In the genomic region with DNA sequence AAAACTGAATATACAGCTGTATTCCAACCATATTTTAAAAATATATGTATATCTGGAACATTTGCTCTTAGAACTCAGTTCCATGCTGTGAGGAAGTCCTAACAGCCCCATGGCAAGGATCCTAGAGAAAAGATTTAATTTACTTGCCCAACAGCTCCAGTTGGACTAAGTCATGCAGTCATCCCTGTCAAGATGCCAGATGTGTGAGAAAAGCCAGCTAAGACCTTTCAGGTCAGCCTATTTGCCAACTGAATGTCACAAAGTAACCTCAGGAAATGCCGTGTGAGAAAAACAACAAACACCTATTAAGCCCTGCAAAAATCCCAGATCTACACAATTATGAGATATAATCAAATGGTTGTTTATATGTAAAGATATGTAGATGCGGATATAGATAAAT, we compare ENCODE assay signal across 13 cellular contexts.
DNase-seq lines count a peak whose midpoint lies in the region; ATAC-seq and TF ChIP-seq lines count a peak whose summit lies in the region.
"Had no signal": no experiment of that assay in that cellular context is flagged by ENCODE, and none has a peak within 500 bp of the region (broad histone marks: within the 10 kb centered on the region; RNA-seq: fewer than 3 reads in every experiment).

No MANE protein-coding gene starts in this region.

- CTCF ChIA-PET in AG04450 (lab: Charles Lee): no interaction called here

- no peak for ATAC-seq in HG03571 (IDR thresholded peaks at IDR 0.05; ENCODE audit: unreplicated experiment)

- H3K4me3 ChIP-seq in AG04450 (ENCODE audit: low read depth, low read length): no peak overlapping the region
- H3K4me3 ChIP-seq in ascending aorta: no peak overlapping the region

- peaks cover 0 to 2% of the 10 kb centered on the region in 2 donors for H3K4me1 ChIP-seq in ascending aorta

- no peaks in the 10 kb centered on the region for H3K27me3 Mint-ChIP-seq in activated CD4-positive, alpha-beta T cell treated with anti-CD3 and anti-CD28 coated beads, Interleukin-2, amount 10 ng/mL, durations not matched to agents 24 days and 14 days
- H3K27me3 Mint-ChIP-seq: activated CD4-positive, alpha-beta T cell treated with anti-CD3 and anti-CD28 coated beads, Interleukin-2, amount 10 ng/mL, durations not matched to agents 7 days and 5 days; activated naive CD8-positive, alpha-beta T cell had no signal

- no peak overlapping the region for H3K27ac ChIP-seq in AG04450 (ENCODE audit: low read depth, low read length)
- H3K27ac ChIP-seq in ascending aorta: no peak overlapping the region

- TF ChIP-seq CTCF in AG04450 (IDR thresholded peaks at IDR 0.05; ENCODE audit: low read depth, low read length) (no peak), ascending aorta (IDR thresholded peaks at IDR 0.05) (no peak)

- H3K9me3 Mint-ChIP-seq in activated CD4-positive, alpha-beta T cell treated with anti-CD3 and anti-CD28 coated beads, Interleukin-2, amount 10 ng/mL, durations not matched to agents 24 days and 14 days: no peaks in the 10 kb centered on the region
- H3K9me3 Mint-ChIP-seq: activated CD4-positive, alpha-beta T cell treated with anti-CD3 and anti-CD28 coated beads, Interleukin-2, amount 10 ng/mL, durations not matched to agents 7 days and 5 days had no signal

- H3K4me3 Mint-ChIP-seq in activated CD4-positive, alpha-beta T cell treated with anti-CD3 and anti-CD28 coated beads, Interleukin-2, amount 10 ng/mL, durations not matched to agents 24 days and 14 days: no peak overlapping the region
- H3K4me3 Mint-ChIP-seq: activated CD4-positive, alpha-beta T cell treated with anti-CD3 and anti-CD28 coated beads, Interleukin-2, amount 10 ng/mL, durations not matched to agents 7 days and 5 days; activated naive CD8-positive, alpha-beta T cell; CD14-positive monocyte had no signal

- H3K9me3 ChIP-seq in AG04450 (ENCODE audit: control insufficient read depth, insufficient read depth, low read length): no peaks in the 10 kb centered on the region
- H3K9me3 ChIP-seq in ascending aorta: no peaks in the 10 kb centered on the region

- no peak overlapping the region for H3K27ac Mint-ChIP-seq in activated CD4-positive, alpha-beta T cell treated with anti-CD3 and anti-CD28 coated beads, Interleukin-2, amount 10 ng/mL, durations not matched to agents 24 days and 14 days
- H3K27ac Mint-ChIP-seq: activated CD4-positive, alpha-beta T cell treated with anti-CD3 and anti-CD28 coated beads, Interleukin-2, amount 10 ng/mL, durations not matched to agents 7 days and 5 days; activated naive CD8-positive, alpha-beta T cell; CD14-positive monocyte had no signal

- H3K4me1 Mint-ChIP-seq in activated CD4-positive, alpha-beta T cell treated with anti-CD3 and anti-CD28 coated beads, Interleukin-2, amount 10 ng/mL, durations not matched to agents 24 days and 14 days: no peaks in the 10 kb centered on the region
- H3K4me1 Mint-ChIP-seq: activated CD4-positive, alpha-beta T cell treated with anti-CD3 and anti-CD28 coated beads, Interleukin-2, amount 10 ng/mL, durations not matched to agents 7 days and 5 days; CD14-positive monocyte had no signal

- H3K36me3 Mint-ChIP-seq in activated CD4-positive, alpha-beta T cell treated with anti-CD3 and anti-CD28 coated beads, Interleukin-2, amount 10 ng/mL, durations not matched to agents 24 days and 14 days (ENCODE audit: low read depth): no peaks in the 10 kb centered on the region
- H3K36me3 Mint-ChIP-seq: activated naive CD8-positive, alpha-beta T cell; CD14-positive monocyte had no signal

- H3K27me3 ChIP-seq in AG04450 (ENCODE audit: control insufficient read depth, insufficient read depth, low read length): no peaks in the 10 kb centered on the region
- H3K27me3 ChIP-seq in ascending aorta: no peaks in the 10 kb centered on the region

- POLR2A ChIA-PET in AG04450 (lab: Yijun Ruan, JAX): interaction anchor here (0.6 kb wide), 1 partner anchor 407 kb away, joined by 3 read pairs; no protein-coding TSS in a partner anchor

- no peaks in the 10 kb centered on the region for H3K36me3 ChIP-seq in ascending aorta

- intact Hi-C loops in activated CD4-positive, alpha-beta T cell treated with anti-CD3 and anti-CD28 coated beads, Interleukin-2, amount 10 ng/mL, durations not matched to agents 24 days and 14 days (cut with micrococcal nuclease): no loop called here
- intact Hi-C loops in ascending aorta (cut with DNase I): no loop called here

- DNase-seq in AG04450 (ENCODE audit: low read depth, low spot score): peak; percentile 16
- peak; percentile 36 for DNase-seq in HS-27A (ENCODE audit: low read depth)
- DNase-seq in amniotic epithelial cell (ENCODE audit: low read depth): peak; percentile 89
- DNase-seq in kidney tubule cell (ENCODE audit: low spot score): peak; percentile 72
- no peak for DNase-seq in activated CD4-positive, alpha-beta T cell treated with anti-CD3 and anti-CD28 coated beads, Interleukin-2, amount 10 ng/mL, durations not matched to agents 24 days and 14 days
- DNase-seq in NCI-H526 (lab: John Stamatoyannopoulos, UW): no peak
- no peak for DNase-seq in ascending aorta (ENCODE audit: low spot score in 2 of 2)
- DNase-seq: activated CD4-positive, alpha-beta T cell treated with anti-CD3 and anti-CD28 coated beads, Interleukin-2, amount 10 ng/mL, durations not matched to agents 7 days and 5 days; NCI-H1105 treated with DMSO at 0.1 percent for 48 hours; SIG-M5 had no signal

Comparison
In these comparisons a context has a peak if more than half of its experiments do, and no peak if none do; other contexts are left out.
1. DNase-seq: peak in AG04450 (single experiment), HS-27A (single experiment), amniotic epithelial cell (single experiment) and kidney tubule cell (single experiment); none in activated CD4-positive, alpha-beta T cell treated with anti-CD3 and anti-CD28 coated beads, Interleukin-2, amount 10 ng/mL, durations not matched to agents 24 days and 14 days (single experiment), NCI-H526 (0 of 2) and ascending aorta (0 of 2).